ENCODE assay signal across 17 cellular contexts in genomic region chr1:50542362-50542761, GRCh38.
A peak's percentile ranks its signal among the peaks of the same experiment; 100 is the strongest.
DNase-seq lines count a peak whose midpoint lies in the region; ATAC-seq, FAIRE-seq and TF ChIP-seq lines count a peak whose summit lies in the region.
"Had no signal": no experiment of that assay in that cellular context is flagged by ENCODE, and none has a peak within 500 bp of the region (broad histone marks: within the 10 kb centered on the region; RNA-seq: fewer than 3 reads in every experiment).

No MANE protein-coding gene starts in this region.

- H2AFZ ChIP-seq in SK-N-SH (ENCODE audit: low read depth) (no peak overlapping the region), astrocyte (ENCODE audit: low read depth, low read length) (no peak overlapping the region)

- TF ChIP-seq EP300 in SK-N-SH (IDR thresholded peaks at IDR 0.05; ENCODE audit: borderline replicate concordance in 1 of 2, low read depth in 1 of 2, low read length in 1 of 2) = no peak; a peak in 2 of 4 replicates

- no peak overlapping the region for H3K4me3 Mint-ChIP-seq in astrocyte (ENCODE audit: unreplicated experiment)
- no peak overlapping the region for H3K4me3 Mint-ChIP-seq in activated CD4-positive, alpha-beta T cell treated with anti-CD3 and anti-CD28 coated beads, Interleukin-2, amount 10 ng/mL, durations not matched to agents 7 days and 5 days
- H3K4me3 Mint-ChIP-seq: CD4-positive, alpha-beta memory T cell had no signal

- CTCF ChIA-PET in SK-N-SH (lab: Yijun Ruan, JAX) = interaction anchor here (0.7 kb wide), 1 partner anchor 19 kb away, joined by 3 read pairs; no protein-coding TSS in a partner anchor
- CTCF ChIA-PET in activated CD4-positive, alpha-beta T cell treated with anti-CD3 and anti-CD28 coated beads, Interleukin-2, amount 10 ng/mL, durations not matched to agents 7 days and 5 days (lab: Charles Lee) = interaction anchor here (1.4 kb wide), 1 partner anchor 9 kb away, joined by 4 read pairs; no protein-coding TSS in a partner anchor

- no peak for ATAC-seq in GM18858 (IDR thresholded peaks at IDR 0.05; ENCODE audit: unreplicated experiment)

- H3K9me3 ChIP-seq in SK-N-SH (no peaks in the 10 kb centered on the region), astrocyte (ENCODE audit: insufficient read depth, low read depth, low read length) (no peaks in the 10 kb centered on the region)

- peak overlapping the region; percentile 35 to 76; a peak in 3 of 4 replicates for H3K27ac ChIP-seq in SK-N-SH (ENCODE audit: low read depth in 2 of 2, low read length in 1 of 2)
- no peak overlapping the region for H3K27ac ChIP-seq in astrocyte (ENCODE audit: low read depth, low read length)

- H3K9me3 Mint-ChIP-seq in astrocyte (ENCODE audit: unreplicated experiment) = no peaks in the 10 kb centered on the region
- H3K9me3 Mint-ChIP-seq in activated CD4-positive, alpha-beta T cell treated with anti-CD3 and anti-CD28 coated beads, Interleukin-2, amount 10 ng/mL, durations not matched to agents 7 days and 5 days = no peaks in the 10 kb centered on the region
- H3K9me3 Mint-ChIP-seq: CD4-positive, alpha-beta memory T cell had no signal

- H3K4me1 Mint-ChIP-seq in astrocyte (ENCODE audit: low read depth, unreplicated experiment) = no peaks in the 10 kb centered on the region
- no peaks in the 10 kb centered on the region for H3K4me1 Mint-ChIP-seq in activated CD4-positive, alpha-beta T cell treated with anti-CD3 and anti-CD28 coated beads, Interleukin-2, amount 10 ng/mL, durations not matched to agents 7 days and 5 days

- POLR2A ChIA-PET in SK-N-SH (lab: Yijun Ruan, JAX) = no interaction called here
- POLR2A ChIA-PET in activated CD4-positive, alpha-beta T cell treated with anti-CD3 and anti-CD28 coated beads, Interleukin-2, amount 10 ng/mL, durations not matched to agents 7 days and 5 days (lab: Charles Lee) = no interaction called here

- H3K4me1 ChIP-seq in SK-N-SH (ENCODE audit: control insufficient read depth in 1 of 2, insufficient read depth in 2 of 2, low read depth in 1 of 2, low read length in 1 of 2) (peaks cover 3 to 6% of the 10 kb centered on the region in 2 experiments; a peak in 2 of 4 replicates), astrocyte (ENCODE audit: insufficient read depth, low read length) (no peaks in the 10 kb centered on the region)

- no peaks in the 10 kb centered on the region for H3K27me3 ChIP-seq in SK-N-SH (ENCODE audit: insufficient read depth)
- H3K27me3 ChIP-seq in astrocyte (ENCODE audit: insufficient read depth, low read length) = no peaks in the 10 kb centered on the region

- no peaks in the 10 kb centered on the region for H3K9me2 ChIP-seq in SK-N-SH

- H3K4me3 ChIP-seq in SK-N-SH (ENCODE audit: low read depth in 2 of 2, low read length in 1 of 2) = no peak overlapping the region
- no peak overlapping the region for H3K4me3 ChIP-seq in astrocyte (ENCODE audit: insufficient read depth, low read depth, low read length)
- no peak overlapping the region for H3K4me3 ChIP-seq in fibroblast of the aortic adventitia (ENCODE audit: low read depth, low read length)

- no peak for TF ChIP-seq CTCF in SK-N-SH (IDR thresholded peaks at IDR 0.05)
- TF ChIP-seq CTCF in astrocyte (IDR thresholded peaks at IDR 0.05; ENCODE audit: insufficient read depth, low read depth, low read length) = no peak
- TF ChIP-seq CTCF in fibroblast of the aortic adventitia (IDR thresholded peaks at IDR 0.05; ENCODE audit: insufficient read depth, low read length) = no peak

- no peak overlapping the region for H3K9ac ChIP-seq in SK-N-SH
- no peak overlapping the region for H3K9ac ChIP-seq in astrocyte (ENCODE audit: low read length)

- TF ChIP-seq RAD21 in SK-N-SH (IDR thresholded peaks at IDR 0.05; ENCODE audit: low read length) = no peak

- FAIRE-seq in astrocyte (lab: Jason Lieb, UNC) = no peak
- FAIRE-seq: GM12891, GM18507, H54 had no signal

- H3K4me2 ChIP-seq in SK-N-SH (no peak overlapping the region), astrocyte (ENCODE audit: low read length) (no peak overlapping the region)

- H3F3A ChIP-seq in SK-N-SH (replicated peaks; ENCODE audit: insufficient read depth) = peaks cover 11% of the 10 kb centered on the region

- H3K36me3 Mint-ChIP-seq in astrocyte (ENCODE audit: low read depth, unreplicated experiment) = no peaks in the 10 kb centered on the region
- H3K36me3 Mint-ChIP-seq in activated CD4-positive, alpha-beta T cell treated with anti-CD3 and anti-CD28 coated beads, Interleukin-2, amount 10 ng/mL, durations not matched to agents 7 days and 5 days (ENCODE audit: low read depth) = peaks cover 3% of the 10 kb centered on the region

- no peaks in the 10 kb centered on the region for H3K27me3 Mint-ChIP-seq in astrocyte (ENCODE audit: low read depth, unreplicated experiment)
- no peaks in the 10 kb centered on the region for H3K27me3 Mint-ChIP-seq in activated CD4-positive, alpha-beta T cell treated with anti-CD3 and anti-CD28 coated beads, Interleukin-2, amount 10 ng/mL, durations not matched to agents 7 days and 5 days
- H3K27me3 Mint-ChIP-seq: CD4-positive, alpha-beta memory T cell had no signal

- H3K79me2 ChIP-seq in SK-N-SH (ENCODE audit: insufficient read depth) = no peaks in the 10 kb centered on the region
- H3K79me2 ChIP-seq in astrocyte (ENCODE audit: insufficient read depth, low read length) = no peaks in the 10 kb centered on the region

- no peaks in the 10 kb centered on the region for H4K20me1 ChIP-seq in SK-N-SH (ENCODE audit: insufficient read depth)
- no peaks in the 10 kb centered on the region for H4K20me1 ChIP-seq in astrocyte (ENCODE audit: insufficient read depth, low read length)

- H3K27ac Mint-ChIP-seq in astrocyte (ENCODE audit: unreplicated experiment) = no peak overlapping the region
- no peak overlapping the region for H3K27ac Mint-ChIP-seq in activated CD4-positive, alpha-beta T cell treated with anti-CD3 and anti-CD28 coated beads, Interleukin-2, amount 10 ng/mL, durations not matched to agents 7 days and 5 days
- H3K27ac Mint-ChIP-seq: CD4-positive, alpha-beta memory T cell had no signal

- peaks cover 0 to 14% of the 10 kb centered on the region in 2 experiments for H3K36me3 ChIP-seq in SK-N-SH (replicated peaks in 1 of 2; ENCODE audit: control insufficient read depth in 1 of 2, insufficient read depth in 2 of 2, low read length in 1 of 2)
- no peaks in the 10 kb centered on the region for H3K36me3 ChIP-seq in astrocyte (ENCODE audit: insufficient read depth, low read length)

- peak; percentile 37 for DNase-seq in SK-N-SH
- peak; percentile 49 for DNase-seq in astrocyte (ENCODE audit: low read depth)
- peak; percentile 45 for DNase-seq in fibroblast of the aortic adventitia (ENCODE audit: low read depth)
- no peak for DNase-seq in HuH-7 (ENCODE audit: low spot score)
- DNase-seq in activated CD4-positive, alpha-beta T cell treated with anti-CD3 and anti-CD28 coated beads, Interleukin-2, amount 10 ng/mL, durations not matched to agents 7 days and 5 days = no peak
- DNase-seq: C1 segment of cervical spinal cord; Calu3; CD4-positive, alpha-beta memory T cell; COR-L47; DMS53; DMS79 treated with DMSO at 0.1 percent for 48 hours; GF-D8; GOT3 had no signal

TF ChIP-seq in SK-N-SH, 30 proteins besides CTCF, POLR2A, EP300 and RAD21:
- TF ChIP-seq TCF12 (IDR thresholded peaks at IDR 0.05) (peak; percentile 85), TEAD4 (IDR thresholded peaks at IDR 0.05; ENCODE audit: borderline replicate concordance, insufficient read depth) (peak; percentile 43; the same call in 1 of the 2 replicates), MEF2A (IDR thresholded peaks at IDR 0.05; ENCODE audit: borderline replicate concordance, low read depth) (no peak), NFIC (IDR thresholded peaks at IDR 0.05; ENCODE audit: borderline replicate concordance) (peak; percentile 21; the same call in 1 of the 2 replicates), JUND (IDR thresholded peaks at IDR 0.05) (peak; percentile 48), USF1 (IDR thresholded peaks at IDR 0.05; ENCODE audit: borderline replicate concordance, low read depth) (no peak)
- TF ChIP-seq, protein P1, sequence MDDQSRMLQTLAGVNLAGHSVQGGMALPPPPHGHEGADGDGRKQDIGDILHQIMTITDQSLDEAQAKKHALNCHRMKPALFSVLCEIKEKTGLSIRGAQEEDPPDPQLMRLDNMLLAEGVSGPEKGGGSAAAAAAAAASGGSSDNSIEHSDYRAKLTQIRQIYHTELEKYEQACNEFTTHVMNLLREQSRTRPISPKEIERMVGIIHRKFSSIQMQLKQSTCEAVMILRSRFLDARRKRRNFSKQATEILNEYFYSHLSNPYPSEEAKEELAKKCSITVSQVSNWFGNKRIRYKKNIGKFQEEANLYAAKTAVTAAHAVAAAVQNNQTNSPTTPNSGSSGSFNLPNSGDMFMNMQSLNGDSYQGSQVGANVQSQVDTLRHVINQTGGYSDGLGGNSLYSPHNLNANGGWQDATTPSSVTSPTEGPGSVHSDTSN (IDR thresholded peaks at IDR 0.05) = peak; percentile 85
- TF ChIP-seq, protein P2, sequence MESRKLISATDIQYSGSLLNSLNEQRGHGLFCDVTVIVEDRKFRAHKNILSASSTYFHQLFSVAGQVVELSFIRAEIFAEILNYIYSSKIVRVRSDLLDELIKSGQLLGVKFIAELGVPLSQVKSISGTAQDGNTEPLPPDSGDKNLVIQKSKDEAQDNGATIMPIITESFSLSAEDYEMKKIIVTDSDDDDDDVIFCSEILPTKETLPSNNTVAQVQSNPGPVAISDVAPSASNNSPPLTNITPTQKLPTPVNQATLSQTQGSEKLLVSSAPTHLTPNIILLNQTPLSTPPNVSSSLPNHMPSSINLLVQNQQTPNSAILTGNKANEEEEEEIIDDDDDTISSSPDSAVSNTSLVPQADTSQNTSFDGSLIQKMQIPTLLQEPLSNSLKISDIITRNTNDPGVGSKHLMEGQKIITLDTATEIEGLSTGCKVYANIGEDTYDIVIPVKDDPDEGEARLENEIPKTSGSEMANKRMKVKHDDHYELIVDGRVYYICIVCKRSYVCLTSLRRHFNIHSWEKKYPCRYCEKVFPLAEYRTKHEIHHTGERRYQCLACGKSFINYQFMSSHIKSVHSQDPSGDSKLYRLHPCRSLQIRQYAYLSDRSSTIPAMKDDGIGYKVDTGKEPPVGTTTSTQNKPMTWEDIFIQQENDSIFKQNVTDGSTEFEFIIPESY (IDR thresholded peaks at IDR 0.05; ENCODE audit: borderline replicate concordance, low read depth) = 0 out of 2 replicates have a peak, but pooled peaks have one; percentile 25

Comparison
In these comparisons a context has a peak if more than half of its experiments do, and no peak if none do; other contexts are left out.
1. DNase-seq: peak in SK-N-SH (single experiment), astrocyte (single experiment) and fibroblast of the aortic adventitia (single experiment); none in HuH-7 (single experiment) and activated CD4-positive, alpha-beta T cell treated with anti-CD3 and anti-CD28 coated beads, Interleukin-2, amount 10 ng/mL, durations not matched to agents 7 days and 5 days (single experiment).